ENCODE assay signal across 17 cellular contexts in genomic region chr16:13945734-13946490, GRCh38. TPM values are rescaled to one million over a fixed set of nuclear protein-coding genes. Genes with fewer than 3 reads are reported as not detected.
DNase-seq lines count a peak whose midpoint lies in the region; ATAC-seq, FAIRE-seq and TF ChIP-seq lines count a peak whose summit lies in the region.
"Had no signal": no experiment of that assay in that cellular context is flagged by ENCODE, and none has a peak within 500 bp of the region (broad histone marks: within the 10 kb centered on the region; RNA-seq: fewer than 3 reads in every experiment).

No MANE protein-coding gene starts in this region.

- TF ChIP-seq EP300 in HepG2 (IDR thresholded peaks at IDR 0.05; ENCODE audit: low read depth in 2 of 2, low read length in 2 of 2): no peak
- no peak for TF ChIP-seq EP300 in HepG2 (CRISPR knock-in tag; IDR thresholded peaks at IDR 0.05; ENCODE audit: borderline replicate concordance)

- H3K27me3 ChIP-seq in HepG2 (ENCODE audit: control insufficient read depth in 1 of 2, insufficient read depth in 2 of 2, low read length in 2 of 2): no peaks in the 10 kb centered on the region
- H3K27me3 ChIP-seq in right lobe of liver: no peaks in the 10 kb centered on the region
- no peaks in the 10 kb centered on the region for H3K27me3 ChIP-seq in trophoblast cell (ENCODE audit: insufficient read depth, low read length)
- H3K27me3 ChIP-seq: BLaER1 had no signal

- H3K9ac ChIP-seq in HepG2 (ENCODE audit: insufficient read depth, low read depth, low read length): no peak overlapping the region
- no peak overlapping the region for H3K9ac ChIP-seq in trophoblast cell (ENCODE audit: low read length)
- H3K9ac ChIP-seq: BLaER1, GM23248 had no signal

- WGBS in HepG2 (ENCODE audit: low lambda C conversion rate): 74% methylated on average over 9 of the region's 9 CpGs
- 87% methylated on average over 9 of the region's 9 CpGs for WGBS in right lobe of liver (ENCODE audit: insufficient coverage, low coverage, low lambda C conversion rate, missing lambda C conversion rate)
- no CpG with 5 or more reads among the region's 9 CpGs for WGBS in trophoblast cell (ENCODE audit: extremely low coverage, insufficient coverage, insufficient read length)

- no peak for FAIRE-seq in HepG2 (lab: Jason Lieb, UNC)

- H2BK5ac ChIP-seq in trophoblast cell (ENCODE audit: low read depth, low read length, poor library complexity): no peak overlapping the region

- no peak overlapping the region for H2AK5ac ChIP-seq in trophoblast cell (ENCODE audit: low read length)

- H3K4ac ChIP-seq in trophoblast cell (ENCODE audit: low read depth, low read length): no peak overlapping the region

- no peak for TF ChIP-seq CTCF in HepG2 (CRISPR knock-in tag; IDR thresholded peaks at IDR 0.05)
- TF ChIP-seq CTCF in right lobe of liver (IDR thresholded peaks at IDR 0.05): no peak

- no peak overlapping the region for H2AFZ ChIP-seq in HepG2 (ENCODE audit: low read length)
- H2AFZ ChIP-seq in trophoblast cell (ENCODE audit: insufficient read depth, low read length, poor library complexity): no peak overlapping the region
- H2AFZ ChIP-seq: GM23248 had no signal

- H4K8ac ChIP-seq in trophoblast cell (ENCODE audit: low read depth, low read length): no peak overlapping the region

- H3K18ac ChIP-seq in trophoblast cell (ENCODE audit: low read length): no peak overlapping the region

- peaks cover 7 to 27% of the 10 kb centered on the region in 2 experiments for H3K36me3 ChIP-seq in HepG2 (replicated peaks in 1 of 2; ENCODE audit: control insufficient read depth in 1 of 2, insufficient read depth in 2 of 2, low read length in 2 of 2)
- H3K36me3 ChIP-seq in right lobe of liver: peaks cover 0 to 26% (median 7%) of the 10 kb centered on the region in 4 donors
- H3K36me3 ChIP-seq in trophoblast cell (ENCODE audit: control insufficient read depth in 1 of 2, insufficient read depth in 2 of 2, low read length in 2 of 2): peaks cover 9 to 18% of the 10 kb centered on the region in 2 experiments

- POLR2A ChIA-PET in HepG2 (lab: Yijun Ruan, JAX): interaction anchor here (0.9 kb wide), 1 partner anchor 10 kb away, joined by 3 read pairs; no protein-coding TSS in a partner anchor

- no peak overlapping the region for H3K14ac ChIP-seq in trophoblast cell (ENCODE audit: low read length)

- TF ChIP-seq RAD21 in HepG2 (CRISPR knock-in tag; IDR thresholded peaks at IDR 0.05): no peak

- no peaks in the 10 kb centered on the region for H3K79me2 ChIP-seq in HepG2 (ENCODE audit: insufficient read depth, low read length)
- H3K79me2 ChIP-seq in trophoblast cell (ENCODE audit: control insufficient read depth, insufficient read depth, low read length, poor library complexity): no peaks in the 10 kb centered on the region

- no peak overlapping the region for H2BK12ac ChIP-seq in trophoblast cell (ENCODE audit: low read length)

- H3K23ac ChIP-seq in trophoblast cell (ENCODE audit: low read length): peak overlapping the region; percentile 46

- no peak overlapping the region for H4K12ac ChIP-seq in trophoblast cell (ENCODE audit: low read depth, low read length)

- in situ Hi-C loops in HepG2 (cut with HindIII; ENCODE audit: extremely low pct_ligation_motif_present, low pct_unique_long_range_greater_than_20kb): no loop called here

- ATAC-seq in HepG2 (no peak), right lobe of liver (no peak), left colon (peak; percentile 45), GM18868 (IDR thresholded peaks at IDR 0.05; ENCODE audit: unreplicated experiment) (no peak), HG02870 (IDR thresholded peaks at IDR 0.05; ENCODE audit: unreplicated experiment) (no peak)

- H3K4me1 ChIP-seq in HepG2 (ENCODE audit: insufficient read depth, low read length) (peaks cover 10% of the 10 kb centered on the region), right lobe of liver (peaks cover 0 to 1% (median under 1%) of the 10 kb centered on the region in 4 donors), trophoblast cell (ENCODE audit: control insufficient read depth in 1 of 2, insufficient read depth in 2 of 2, low read length in 2 of 2) (no peaks in the 10 kb centered on the region)
- H3K4me1 ChIP-seq: BLaER1, HAP-1 had no signal

- no peaks in the 10 kb centered on the region for H4K20me1 ChIP-seq in HepG2 (ENCODE audit: insufficient read depth, low read length)
- H4K20me1 ChIP-seq: BLaER1 had no signal

- H4K91ac ChIP-seq in trophoblast cell (ENCODE audit: low read depth, low read length): no peak overlapping the region

- BruUV-seq in HepG2 (replicated peaks; lab: Mats Ljungman, UMichigan): no TSS peak

- H3K9me3 ChIP-seq in HepG2 (ENCODE audit: low read length) (no peaks in the 10 kb centered on the region), right lobe of liver (no peaks in the 10 kb centered on the region), trophoblast cell (ENCODE audit: insufficient read depth, low read depth, low read length) (no peaks in the 10 kb centered on the region)
- H3K9me3 ChIP-seq: BLaER1, HAP-1 had no signal

- H3K4me3 ChIP-seq in HepG2 (replicated peaks in 1 of 3; ENCODE audit: insufficient read depth in 1 of 3, low read depth in 2 of 3, low read length in 3 of 3) (no peak overlapping the region), right lobe of liver (no peak overlapping the region), trophoblast cell (ENCODE audit: low read depth, low read length) (no peak overlapping the region)
- H3K4me3 ChIP-seq: BLaER1, GM23248, HAP-1 had no signal

- no peaks in the 10 kb centered on the region for H3K79me1 ChIP-seq in trophoblast cell (ENCODE audit: low read length)

- H2BK120ac ChIP-seq in trophoblast cell (ENCODE audit: insufficient read depth, low read length, poor library complexity): no peak overlapping the region

- H3K27ac ChIP-seq in HepG2 (ENCODE audit: extremely low read length, insufficient read depth, low read length) (no peak overlapping the region), right lobe of liver (no peak overlapping the region), trophoblast cell (ENCODE audit: low read depth, low read length) (no peak overlapping the region)
- H3K27ac ChIP-seq: 22Rv1, BLaER1, GM23248, HL-60 had no signal

- CTCF ChIA-PET in HepG2 (lab: Yijun Ruan, JAX; ENCODE audit: low intra/inter-chr PET ratio, low total read pairs): no interaction called here

- TF ChIP-seq POLR2A in HepG2 (IDR thresholded peaks at IDR 0.05; ENCODE audit: insufficient read depth in 1 of 2, low read depth in 2 of 2, low read length in 2 of 2) (no peak), right lobe of liver (IDR thresholded peaks at IDR 0.05) (no peak)

- no peak overlapping the region for H3K4me2 ChIP-seq in HepG2 (ENCODE audit: low read depth, low read length)
- H3K4me2 ChIP-seq in trophoblast cell (ENCODE audit: low read length): no peak overlapping the region
- H3K4me2 ChIP-seq: BLaER1 had no signal

- DNase-seq in HepG2 (ENCODE audit: low spot score) (peak; percentile 46), right lobe of liver (no peak), left colon (no peak), trophoblast cell (peak; percentile 74 to 96), anterior cingulate cortex (lab: John Stamatoyannopoulos, UW) (no peak)
- DNase-seq: Calu3; CD4-positive, alpha-beta memory T cell; DMS79 treated with DMSO at 0.1 percent for 48 hours; GF-D8; GM23248; KBM-7 had no signal

- intact Hi-C loops in HepG2 (cut with micrococcal nuclease; ENCODE audit: unreplicated experiment): no loop called here
- intact Hi-C loops in right lobe of liver (cut with DNase I): no loop called here
- intact Hi-C loops in left colon (cut with DNase I, micrococcal nuclease): no loop called here

TF ChIP-seq in HepG2, 621 proteins besides CTCF, POLR2A, EP300 and RAD21 (continues in another document):
- TF ChIP-seq HNF4A (CRISPR knock-in tag; IDR thresholded peaks at IDR 0.05) (peak; percentile 48; the same call in 1 of the 2 replicates), NCOR1 (IDR thresholded peaks at IDR 0.05; ENCODE audit: borderline replicate concordance, low read length) (peak; percentile 30; the same call in 1 of the 2 replicates), MYC (CRISPR knock-in tag; IDR thresholded peaks at IDR 0.05; ENCODE audit: borderline replicate concordance) (no peak)

RNA-seq across cellular contexts. Expression of gene ERCC4, which starts 26.0 kb away (rescaled TPM):
- 15.2 and 27.9 TPM in 2 replicates for total RNA-seq in HepG2 (2016; rRNA removed; fragmentation: Illumina TruSeq; extraction: Trizol)
- total RNA-seq in HepG2 (2016; cell fraction: cytosol; rRNA removed; fragmentation: Illumina TruSeq; extraction: Trizol; ENCODE audit: low read depth): 15.7 and 17.8 TPM in 2 replicates
- 15.2 and 33.1 TPM in 2 replicates for total RNA-seq in HepG2 (2016; cell fraction: insoluble cytoplasmic fraction; rRNA removed; fragmentation: Illumina TruSeq; extraction: Trizol)
- total RNA-seq in HepG2 (2016; cell fraction: membrane; rRNA removed; fragmentation: Illumina TruSeq; extraction: Trizol): 5.6 and 5.8 TPM in 2 replicates
- 13.3 and 14.1 TPM in 2 replicates for total RNA-seq in HepG2 (2016; cell fraction: nucleus; rRNA removed; fragmentation: Illumina TruSeq; extraction: Trizol)
- 5.4 and 5.7 TPM in 2 replicates for polyA plus RNA-seq in HepG2 (2011; rRNA removed)
- 1.7 and 2.7 TPM in 2 replicates for polyA plus RNA-seq in HepG2 (2011; cell fraction: cytosol; rRNA removed)
- polyA plus RNA-seq in HepG2 (2011; cell fraction: nucleus; rRNA removed): 3.0 and 4.3 TPM in 2 replicates
- 6.4 and 8.2 TPM in 2 replicates for polyA plus RNA-seq in HepG2 (2012)
- polyA plus RNA-seq in HepG2 (2016; cell fraction: cytosol; fragmentation: Illumina TruSeq; extraction: Trizol; ENCODE audit: low read depth): 0.23 and 0.35 TPM in 2 replicates
- 8.7 and 9.8 TPM in 2 replicates for polyA plus RNA-seq in HepG2 (2016; cell fraction: insoluble cytoplasmic fraction; fragmentation: Illumina TruSeq; extraction: Trizol; ENCODE audit: low read depth)
- polyA plus RNA-seq in HepG2 (2016; cell fraction: membrane; fragmentation: Illumina TruSeq; extraction: Trizol; ENCODE audit: low read depth): 0.58 and 0.98 TPM in 2 replicates
- 8.7 and 13.2 TPM in 2 replicates for polyA plus RNA-seq in HepG2 (2016; cell fraction: nucleus; fragmentation: Illumina TruSeq; extraction: Trizol; ENCODE audit: insufficient read depth, low read depth)
- 26.2 and 26.7 TPM in 2 replicates for polyA minus RNA-seq in HepG2 (2011; rRNA and poly(A)+ RNA removed; ENCODE audit: low replicate concordance)
- 19.2 and 21.1 TPM in 2 replicates for polyA minus RNA-seq in HepG2 (2011; cell fraction: cytosol; rRNA and poly(A)+ RNA removed)
- 15.1 and 21.3 TPM in 2 replicates for polyA minus RNA-seq in HepG2 (2011; cell fraction: nucleus; rRNA and poly(A)+ RNA removed)
- total RNA-seq in right lobe of liver: 1 to 10 TPM; 3.4 to 7.3 (median 5.7) TPM
- total RNA-seq in left colon: 1 to 10 TPM; 6.3 to 6.6 TPM
- polyA plus RNA-seq in trophoblast cell (2013): 3.7 and 3.8 TPM in 2 replicates

Comparison
In these comparisons a context has a peak if more than half of its experiments do, and no peak if none do; other contexts are left out.
1. DNase-seq: peak in HepG2 (single experiment) and trophoblast cell (2 of 2); none in right lobe of liver (0 of 3), left colon (0 of 2) and anterior cingulate cortex (0 of 58).